1 cellular context compared by ENCODE assay signal in genomic region chr19:43624933-43625332, GRCh38.
A peak's percentile ranks its signal among the peaks of the same experiment; 100 is the strongest.
TF ChIP-seq lines count a peak whose summit lies in the region.

No MANE protein-coding gene starts in this region.

TF ChIP-seq in HepG2, 621 proteins besides CTCF, POLR2A, EP300 and RAD21:
- TF ChIP-seq SALL2 (CRISPR knock-in tag; IDR thresholded peaks at IDR 0.05) (no peak), ZBTB33 (CRISPR knock-in tag; IDR thresholded peaks at IDR 0.05) (peak; percentile 64; the same call in 1 of the 2 replicates), ZNF724P (CRISPR knock-in tag; IDR thresholded peaks at IDR 0.05; ENCODE audit: borderline replicate concordance) (no peak), KLF11 (CRISPR knock-in tag; IDR thresholded peaks at IDR 0.05) (no peak), ZNF883 (CRISPR knock-in tag; IDR thresholded peaks at IDR 0.05; ENCODE audit: not compliant biosample characterization) (no peak), ZFX (CRISPR knock-in tag; IDR thresholded peaks at IDR 0.05; ENCODE audit: low read depth) (no peak), KDM1A (CRISPR knock-in tag; IDR thresholded peaks at IDR 0.05) (no peak), ZMYM2 (CRISPR knock-in tag; IDR thresholded peaks at IDR 0.05) (no peak), THAP7 (CRISPR knock-in tag; IDR thresholded peaks at IDR 0.05) (no peak), ARID3A (IDR thresholded peaks at IDR 0.05; ENCODE audit: low read depth, low read length) (no peak), PHF8 (CRISPR knock-in tag; IDR thresholded peaks at IDR 0.05) (no peak), HNF4A (CRISPR knock-in tag; IDR thresholded peaks at IDR 0.05) (no peak), FOXA1 (IDR thresholded peaks at IDR 0.05) (no peak), FOXA1 (CRISPR knock-in tag; IDR thresholded peaks at IDR 0.05) (no peak), PHF21A (CRISPR knock-in tag; IDR thresholded peaks at IDR 0.05) (no peak), ZNF276 (CRISPR knock-in tag; IDR thresholded peaks at IDR 0.05; ENCODE audit: low read depth) (no peak), AGO2 (optimal IDR thresholded peaks at IDR 0.05; ENCODE audit: low read depth, low read length) (peak; percentile 31), ZNF704 (CRISPR knock-in tag; IDR thresholded peaks at IDR 0.05; ENCODE audit: borderline replicate concordance) (no peak)
